8 cellular contexts compared by ENCODE assay signal in genomic region chr1:25232027-25232865, GRCh38. TPM values are rescaled to one million over a fixed set of nuclear protein-coding genes. Genes with fewer than 3 reads are reported as not detected.
DNase-seq lines count a peak whose midpoint lies in the region; ATAC-seq and TF ChIP-seq lines count a peak whose summit lies in the region.

SYF2 (minus strand) TSS chr1:25232502; CDS start chr1:25232467, 35 bp downstream.

- TF ChIP-seq CTCF in AG10803 (conservative IDR thresholded peaks at IDR 0.05; ENCODE audit: low read length) (no peak), chondrocyte (IDR thresholded peaks at IDR 0.05) (no peak), kidney epithelial cell (IDR thresholded peaks at IDR 0.05; ENCODE audit: insufficient read depth, low read length, poor library complexity, severe bottlenecking) (no peak)

- H3K4me3 ChIP-seq in AG10803 (ENCODE audit: low read length): peak within 1 kb of the TSS; percentile 98
- peak within 1 kb of the TSS; percentile 88 for H3K4me3 ChIP-seq in kidney epithelial cell (ENCODE audit: low read depth, low read length)

- DNase-seq in AG10803 (ENCODE audit: low read depth) (peak; percentile 93), NCI-H510A (lab: John Stamatoyannopoulos, UW) (peak; percentile 79), chondrocyte (ENCODE audit: low spot score) (no peak), kidney epithelial cell (ENCODE audit: low read depth) (peak; percentile 75)
- DNase-seq in activated CD4-positive, alpha-beta T cell treated with anti-CD3 and anti-CD28 coated beads for 1 hour: peak; percentile 76
- DNase-seq in stimulated activated CD4-positive, alpha-beta T cell treated with anti-CD3 and anti-CD28 coated beads, Interleukin-15, amount 100 ng/mL, for 48 hours (ENCODE audit: low read depth in 2 of 2): peak; percentile 83

- no peak within 1 kb of the TSS for H3K27ac Mint-ChIP-seq in chondrocyte (ENCODE audit: unreplicated experiment)

- no peaks in the 10 kb centered on the region for H3K27me3 ChIP-seq in kidney epithelial cell (ENCODE audit: control insufficient read depth, insufficient read depth, low read length)

- peak; percentile 68 for TF ChIP-seq POLR2A in GM19193 (IDR thresholded peaks at IDR 0.05; ENCODE audit: extremely low read depth, insufficient read depth, insufficient read length)

- H3K36me3 ChIP-seq in kidney epithelial cell (ENCODE audit: control insufficient read depth, insufficient read depth, low read length): no peaks in the 10 kb centered on the region

- peaks cover 25% of the 10 kb centered on the region for H3K4me1 Mint-ChIP-seq in chondrocyte (ENCODE audit: low read depth)

- H3K36me3 Mint-ChIP-seq in chondrocyte (ENCODE audit: low read depth): peaks cover 18% of the 10 kb centered on the region

- H3K9me3 Mint-ChIP-seq in chondrocyte (ENCODE audit: low read depth): no peaks in the 10 kb centered on the region

- peak; percentile 70 for ATAC-seq in HG03439 (IDR thresholded peaks at IDR 0.05; ENCODE audit: unreplicated experiment)

- no peaks in the 10 kb centered on the region for H3K27me3 Mint-ChIP-seq in chondrocyte (ENCODE audit: low read depth)

- H3K4me3 Mint-ChIP-seq in chondrocyte (ENCODE audit: unreplicated experiment): no peak within 1 kb of the TSS

RNA-seq across cellular contexts. Expression of gene SYF2, which starts in this region (rescaled TPM):
- total RNA-seq in chondrocyte (23.2 to 25.9 TPM (median 24.3 TPM) in 3 replicates), kidney epithelial cell (63.3 and 80.7 TPM in 2 replicates)
